Comparison of ENCODE assay signal across 2 cellular contexts in genomic region chr5:154359222-154359583, GRCh38.
TF ChIP-seq lines count a peak whose summit lies in the region.

No MANE protein-coding gene starts in this region.

TF ChIP-seq in IMR-90, 13 proteins besides CTCF, POLR2A, EP300 and RAD21:
- no peak for TF ChIP-seq SMC3 (IDR thresholded peaks at IDR 0.05; ENCODE audit: low read depth, low read length)
- TF ChIP-seq MAZ (IDR thresholded peaks at IDR 0.05; ENCODE audit: borderline replicate concordance, low read depth, low read length): no peak
- TF ChIP-seq ELK1 (IDR thresholded peaks at IDR 0.05; ENCODE audit: borderline replicate concordance, low read depth, low read length): no peak
- no peak for TF ChIP-seq CHD1 (IDR thresholded peaks at IDR 0.05; ENCODE audit: low read depth, low read length)
- TF ChIP-seq NFE2L2 (IDR thresholded peaks at IDR 0.05; ENCODE audit: low read depth, low read length): no peak
- TF ChIP-seq, protein P1, sequence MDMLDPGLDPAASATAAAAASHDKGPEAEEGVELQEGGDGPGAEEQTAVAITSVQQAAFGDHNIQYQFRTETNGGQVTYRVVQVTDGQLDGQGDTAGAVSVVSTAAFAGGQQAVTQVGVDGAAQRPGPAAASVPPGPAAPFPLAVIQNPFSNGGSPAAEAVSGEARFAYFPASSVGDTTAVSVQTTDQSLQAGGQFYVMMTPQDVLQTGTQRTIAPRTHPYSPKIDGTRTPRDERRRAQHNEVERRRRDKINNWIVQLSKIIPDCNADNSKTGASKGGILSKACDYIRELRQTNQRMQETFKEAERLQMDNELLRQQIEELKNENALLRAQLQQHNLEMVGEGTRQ (IDR thresholded peaks at IDR 0.05; ENCODE audit: low read depth, low read length): no peak
- no peak for TF ChIP-seq RFX5 (IDR thresholded peaks at IDR 0.05; ENCODE audit: low read depth, low read length)
- TF ChIP-seq CEBPB (IDR thresholded peaks at IDR 0.05; ENCODE audit: low read depth, low read length): no peak
- no peak for TF ChIP-seq BHLHE40 (IDR thresholded peaks at IDR 0.05; ENCODE audit: low read depth, low read length)
- no peak for TF ChIP-seq FOS (IDR thresholded peaks at IDR 0.05; ENCODE audit: low read depth, low read length)
- TF ChIP-seq MXI1 (IDR thresholded peaks at IDR 0.05; ENCODE audit: borderline replicate concordance, low read depth, low read length): no peak
- no peak for TF ChIP-seq RCOR1 (IDR thresholded peaks at IDR 0.05; ENCODE audit: insufficient replicate concordance, low read length)
- TF ChIP-seq MAFK (IDR thresholded peaks at IDR 0.05; ENCODE audit: low read depth, low read length): no peak

TF ChIP-seq in K562, 482 proteins besides CTCF, POLR2A, EP300 and RAD21:
- TF ChIP-seq RFX7 (CRISPR knock-in tag; IDR thresholded peaks at IDR 0.05): no peak
- TF ChIP-seq PTBP1 (IDR thresholded peaks at IDR 0.05; ENCODE audit: low read depth, low read length): no peak
- TF ChIP-seq RB1 (IDR thresholded peaks at IDR 0.05; ENCODE audit: low read depth): no peak
- no peak for TF ChIP-seq AFF1 (IDR thresholded peaks at IDR 0.05; ENCODE audit: low read depth in 1 of 2, partially characterized antibody in 2 of 2)
- TF ChIP-seq TFAP4 (CRISPR knock-in tag; IDR thresholded peaks at IDR 0.05; ENCODE audit: borderline replicate concordance): no peak
- no peak for TF ChIP-seq ZNF583 (CRISPR knock-in tag; IDR thresholded peaks at IDR 0.05)
- TF ChIP-seq ZNF699 (CRISPR knock-in tag; IDR thresholded peaks at IDR 0.05; ENCODE audit: insufficient replicate concordance): no peak
- no peak for TF ChIP-seq SIX5 (IDR thresholded peaks at IDR 0.05; ENCODE audit: borderline replicate concordance in 1 of 2, insufficient read depth in 1 of 2, low read depth in 1 of 2, low read length in 2 of 2)
